In the genomic region with DNA sequence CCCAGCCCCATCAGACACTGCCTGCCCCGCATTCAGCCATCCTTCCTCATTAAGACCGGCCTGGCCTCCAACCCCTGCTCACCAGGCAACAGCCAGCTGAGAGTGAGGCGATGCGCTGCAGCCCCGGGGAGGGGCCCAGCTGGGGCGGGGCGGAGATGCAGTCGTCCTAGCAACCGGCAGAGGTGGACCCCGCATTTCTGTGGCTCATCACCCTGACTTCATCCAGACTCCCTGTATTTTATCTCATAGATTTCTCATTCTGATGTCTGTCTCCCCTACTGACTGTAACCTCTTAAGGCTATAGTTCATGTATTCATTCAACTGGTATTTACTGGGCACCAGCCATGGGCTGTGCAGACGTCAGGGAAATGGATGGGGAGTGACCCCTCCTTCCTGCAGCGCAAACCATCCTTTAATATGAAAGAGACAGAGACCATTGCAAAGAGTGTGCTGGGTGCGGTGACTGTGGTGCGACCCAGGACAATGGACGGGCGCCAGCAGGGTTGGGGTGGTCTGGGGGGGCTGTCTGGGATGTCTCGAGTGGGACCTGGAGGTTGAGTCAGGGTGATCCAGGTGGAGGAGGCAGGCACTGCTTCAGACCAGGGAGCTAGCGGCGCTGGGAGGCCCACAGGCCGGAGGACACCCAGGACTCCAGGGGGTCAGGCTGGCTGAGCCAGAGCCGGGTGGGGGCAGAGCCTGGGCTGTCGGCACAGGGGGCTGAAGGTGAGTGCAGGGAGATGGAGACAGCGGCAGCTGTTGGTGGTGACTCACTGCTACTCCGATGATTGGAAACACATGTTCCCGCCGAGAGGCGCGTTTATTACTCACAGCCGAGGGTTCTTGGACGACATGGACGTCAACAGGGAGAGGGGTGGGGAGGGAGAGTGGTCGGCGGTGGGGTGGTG, we compare ENCODE assay signal across 9 cellular contexts. TPM values are rescaled to one million over a fixed set of nuclear protein-coding genes. Genes with fewer than 3 reads are reported as not detected.
A peak's percentile ranks its signal among the peaks of the same experiment; 100 is the strongest.
DNase-seq lines count a peak whose midpoint lies in the region; ATAC-seq and TF ChIP-seq lines count a peak whose summit lies in the region.
"Had no signal": no experiment of that assay in that cellular context is flagged by ENCODE, and none has a peak within 500 bp of the region (broad histone marks: within the 10 kb centered on the region; RNA-seq: fewer than 3 reads in every experiment).

No MANE protein-coding gene starts in this region.

- DNase-seq in Panc1 (ENCODE audit: low read depth, low spot score) (no peak), fibroblast of gingiva (ENCODE audit: low read depth) (peak; percentile 95), prostate gland (ENCODE audit: low spot score) (no peak), H7 (no peak)
- DNase-seq in activated naive CD8-positive, alpha-beta T cell treated with anti-CD3 and anti-CD28 coated beads for 36 hours = no peak
- no peak for DNase-seq in stimulated activated CD4-positive, alpha-beta T cell treated with anti-CD3 and anti-CD28 coated beads, Interleukin-4, amount 100 ng/mL, for 1 hour
- DNase-seq: activated B cell treated with CpG ODN at 0.5 μM for 24 hours had no signal

- ATAC-seq in Panc1 (peak; percentile 44), HG03039 (IDR thresholded peaks at IDR 0.05; ENCODE audit: unreplicated experiment) (no peak)

- TF ChIP-seq POLR2A in prostate gland (IDR thresholded peaks at IDR 0.05) = no peak

- H3K9me3 ChIP-seq in Panc1 (ENCODE audit: control insufficient read depth, insufficient read depth, low read depth, low read length) (no peaks in the 10 kb centered on the region), prostate gland (no peaks in the 10 kb centered on the region)

- CTCF ChIA-PET in Panc1 (lab: Charles Lee) = interaction anchor here (0.7 kb wide), 1 partner anchor 335 kb away, joined by 3 read pairs; no protein-coding TSS in a partner anchor

- H3K4me3 ChIP-seq in Panc1 (ENCODE audit: low read depth in 2 of 2, low read length in 2 of 2) (no peak overlapping the region), prostate gland (no peak overlapping the region), H7 (ENCODE audit: insufficient read depth, low read depth, low read length) (no peak overlapping the region)

- TF ChIP-seq CTCF in C4-2B (conservative IDR thresholded peaks at IDR 0.05) (no peak), Panc1 (IDR thresholded peaks at IDR 0.05) (no peak), prostate gland (IDR thresholded peaks at IDR 0.05) (no peak)

- POLR2A ChIA-PET in Panc1 (lab: Charles Lee) = no interaction called here

- H3K27ac ChIP-seq in C4-2B = peak overlapping the region; percentile 78
- H3K27ac ChIP-seq in Panc1 (ENCODE audit: low read length) = no peak overlapping the region
- H3K27ac ChIP-seq in prostate gland = peak overlapping the region; percentile 92

- H3K27me3 ChIP-seq in Panc1 (ENCODE audit: control insufficient read depth, insufficient read depth, low read length) = no peaks in the 10 kb centered on the region
- no peaks in the 10 kb centered on the region for H3K27me3 ChIP-seq in prostate gland (replicated peaks; ENCODE audit: insufficient read depth)
- no peaks in the 10 kb centered on the region for H3K27me3 ChIP-seq in H7 (ENCODE audit: control insufficient read depth, insufficient read depth, low read length)

- no TSS peak for BruUV-seq in Panc1 (replicated peaks; lab: Mats Ljungman, UMichigan)

- in situ Hi-C loops in Panc1 (cut with HindIII; ENCODE audit: low pct_unique_long_range_greater_than_20kb, low sequenced_read_pairs) = no loop called here

- no peak overlapping the region for H3K4me3 Mint-ChIP-seq in activated naive CD8-positive, alpha-beta T cell treated with anti-CD3 and anti-CD28 coated beads for 36 hours
- H3K4me3 Mint-ChIP-seq: activated B cell treated with CpG ODN at 0.5 μM for 24 hours had no signal

- H3K9me3 Mint-ChIP-seq in activated naive CD8-positive, alpha-beta T cell treated with anti-CD3 and anti-CD28 coated beads for 36 hours = no peaks in the 10 kb centered on the region
- H3K9me3 Mint-ChIP-seq: activated B cell treated with CpG ODN at 0.5 μM for 24 hours had no signal

- H3K4me1 Mint-ChIP-seq in activated naive CD8-positive, alpha-beta T cell treated with anti-CD3 and anti-CD28 coated beads for 36 hours = no peaks in the 10 kb centered on the region
- H3K4me1 Mint-ChIP-seq: activated B cell treated with CpG ODN at 0.5 μM for 24 hours had no signal

- WGBS in prostate gland = 49% methylated on average over 33 of the region's 33 CpGs

- H3K4me1 ChIP-seq in Panc1 (ENCODE audit: control insufficient read depth, insufficient read depth, low read length) (peaks cover 26% of the 10 kb centered on the region), prostate gland (replicated peaks) (peaks cover 14% of the 10 kb centered on the region)

- intact Hi-C loops in Panc1 (cut with micrococcal nuclease; ENCODE audit: unreplicated experiment) (no loop called here), prostate gland (cut with DNase I) (no loop called here)

- no peaks in the 10 kb centered on the region for H3K36me3 ChIP-seq in Panc1 (ENCODE audit: control insufficient read depth, insufficient read depth, low read length)
- H3K36me3 ChIP-seq in prostate gland = no peaks in the 10 kb centered on the region
- no peaks in the 10 kb centered on the region for H3K36me3 ChIP-seq in H7 (replicated peaks; ENCODE audit: control insufficient read depth, insufficient read depth, low read length)

- H3K36me3 Mint-ChIP-seq in activated naive CD8-positive, alpha-beta T cell treated with anti-CD3 and anti-CD28 coated beads for 36 hours = no peaks in the 10 kb centered on the region

- no peak overlapping the region for H3K27ac Mint-ChIP-seq in activated naive CD8-positive, alpha-beta T cell treated with anti-CD3 and anti-CD28 coated beads for 36 hours
- H3K27ac Mint-ChIP-seq: activated B cell treated with CpG ODN at 0.5 μM for 24 hours had no signal

- H3K27me3 Mint-ChIP-seq in activated naive CD8-positive, alpha-beta T cell treated with anti-CD3 and anti-CD28 coated beads for 36 hours = no peaks in the 10 kb centered on the region

RNA-seq across cellular contexts. Expression of gene TIMP2, which starts 10.5 kb away (rescaled TPM):
- 62.4 TPM for total RNA-seq in Panc1 (2021; ENCODE audit: unreplicated experiment)
- polyA plus RNA-seq in Panc1 (2012; ENCODE audit: insufficient read length) = 50.2 TPM
- 100 to 1,000 TPM in 1 of 2 donors, 10 to 100 TPM in 1; 54.5 to 500 TPM for total RNA-seq in prostate gland
- total RNA-seq in H7 (2014; rRNA removed; shearing (Covaris generic)) = 12.3 and 13.9 TPM in 2 replicates
- 1 to 10 TPM; 1.2 to 1.3 TPM for total RNA-seq in activated naive CD8-positive, alpha-beta T cell treated with anti-CD3 and anti-CD28 coated beads for 36 hours

RNA-seq across cellular contexts. Expression of gene CEP295NL, which starts 32.7 kb away (rescaled TPM):
- total RNA-seq in Panc1 (2021; ENCODE audit: unreplicated experiment) = 0.87 TPM
- not detected for polyA plus RNA-seq in Panc1 (2012; ENCODE audit: insufficient read length)
- 1 to 10 TPM; 2.2 to 8.2 TPM for total RNA-seq in prostate gland
- total RNA-seq in H7 (2014; rRNA removed; shearing (Covaris generic)) = 0.07 TPM in 1 of 2 replicates, not detected in the other
- total RNA-seq in activated naive CD8-positive, alpha-beta T cell treated with anti-CD3 and anti-CD28 coated beads for 36 hours = under 1 TPM in 1 of 2 experiments, not detected in 1; 0.19 TPM

RNA-seq across cellular contexts. Expression of gene LGALS3BP, which starts 44.1 kb away (rescaled TPM):
- total RNA-seq in Panc1 (2021; ENCODE audit: unreplicated experiment) (361 TPM), prostate gland (100 to 1,000 TPM; 570 to 890 TPM)
- 472 TPM for polyA plus RNA-seq in Panc1 (2012; ENCODE audit: insufficient read length)
- total RNA-seq in H7 (2014; rRNA removed; shearing (Covaris generic)) = 116 and 129 TPM in 2 replicates
- total RNA-seq in activated naive CD8-positive, alpha-beta T cell treated with anti-CD3 and anti-CD28 coated beads for 36 hours = 10 to 100 TPM; 86.8 to 89.7 TPM
